15 cellular contexts compared by ENCODE assay signal in genomic region chr19:16649734-16650133, GRCh38. TPM values are rescaled to one million over a fixed set of nuclear protein-coding genes. Genes with fewer than 3 reads are reported as not detected.
DNase-seq lines count a peak whose midpoint lies in the region; ATAC-seq and TF ChIP-seq lines count a peak whose summit lies in the region.
"Had no signal": no experiment of that assay in that cellular context is flagged by ENCODE, and none has a peak within 500 bp of the region (broad histone marks: within the 10 kb centered on the region; RNA-seq: fewer than 3 reads in every experiment).

No MANE protein-coding gene starts in this region.

- peaks cover 50 to 98% (median 87%) of the 10 kb centered on the region in 11 experiments; a peak in 21 of 22 replicates for H4K20me1 ChIP-seq in BLaER1 treated with 17β-estradiol and CSF1 and Interleukin-3, amounts not matched to agents 10 nM and 100 nM

- H3K36me3 ChIP-seq in BLaER1 treated with 17β-estradiol and CSF1 and Interleukin-3, amounts not matched to agents 10 nM and 100 nM = peaks cover 88 to 100% (median 92%) of the 10 kb centered on the region in 11 experiments
- H3K36me3 ChIP-seq in right lobe of liver = peaks cover 0 to 62% (median 22%) of the 10 kb centered on the region in 4 donors

- no peaks in the 10 kb centered on the region for H3K27me3 ChIP-seq in BLaER1 treated with 17β-estradiol and CSF1 and Interleukin-3, amounts not matched to agents 10 nM and 100 nM
- H3K27me3 ChIP-seq in right lobe of liver = no peaks in the 10 kb centered on the region
- H3K27me3 ChIP-seq: SJSA1 had no signal

- no peak overlapping the region for H3K4me3 Mint-ChIP-seq in MCF 10A (ENCODE audit: unreplicated experiment)
- H3K4me3 Mint-ChIP-seq: HFFc6; stimulated activated naive CD8-positive, alpha-beta T cell treated with anti-CD3 and anti-CD28 coated beads, Interleukin-15, Interleukin-2, amounts not matched to agents 100 ng/mL and 50 ng/mL, for 24 hours had no signal

- no peaks in the 10 kb centered on the region for H3K9me3 Mint-ChIP-seq in MCF 10A (ENCODE audit: unreplicated experiment)
- H3K9me3 Mint-ChIP-seq: HFFc6; stimulated activated naive CD8-positive, alpha-beta T cell treated with anti-CD3 and anti-CD28 coated beads, Interleukin-15, Interleukin-2, amounts not matched to agents 100 ng/mL and 50 ng/mL, for 24 hours had no signal

- H3K27ac ChIP-seq in BLaER1 treated with 17β-estradiol and CSF1 and Interleukin-3, amounts not matched to agents 10 nM and 100 nM = peak overlapping the region in 6 of 11 experiments; percentile 30 to 58 (median 42); a peak in 10 of 22 replicates
- no peak overlapping the region for H3K27ac ChIP-seq in right lobe of liver
- H3K27ac ChIP-seq: coronary artery, SJSA1 had no signal

- no peaks in the 10 kb centered on the region for H3K27me3 Mint-ChIP-seq in MCF 10A (ENCODE audit: insufficient read depth, unreplicated experiment)
- H3K27me3 Mint-ChIP-seq: stimulated activated naive CD8-positive, alpha-beta T cell treated with anti-CD3 and anti-CD28 coated beads, Interleukin-15, Interleukin-2, amounts not matched to agents 100 ng/mL and 50 ng/mL, for 24 hours had no signal

- H3K4me2 ChIP-seq in BLaER1 treated with 17β-estradiol and CSF1 and Interleukin-3, amounts not matched to agents 10 nM and 100 nM = peak overlapping the region in 10 of 11 experiments; percentile 32 to 63 (median 56); a peak in 19 of 22 replicates

- no TSS peak for BruUV-seq in MCF 10A (replicated peaks; lab: Mats Ljungman, UMichigan)

- peaks cover 21 to 30% (median 26%) of the 10 kb centered on the region in 10 experiments for H3K4me1 ChIP-seq in BLaER1 treated with 17β-estradiol and CSF1 and Interleukin-3, amounts not matched to agents 10 nM and 100 nM
- peaks cover 0 to 12% (median 0%) of the 10 kb centered on the region in 4 donors for H3K4me1 ChIP-seq in right lobe of liver
- H3K4me1 ChIP-seq: SJSA1 had no signal

- no peaks in the 10 kb centered on the region for H3K9me3 ChIP-seq in BLaER1 treated with 17β-estradiol and CSF1 and Interleukin-3, amounts not matched to agents 10 nM and 100 nM (replicated peaks in 1 of 11)
- no peaks in the 10 kb centered on the region for H3K9me3 ChIP-seq in right lobe of liver
- H3K9me3 ChIP-seq: SJSA1 had no signal

- intact Hi-C loops in right lobe of liver (cut with DNase I) = no loop called here
- intact Hi-C loops in MCF 10A (cut with micrococcal nuclease) = no loop called here

- WGBS in right lobe of liver (ENCODE audit: insufficient coverage, low coverage, low lambda C conversion rate, missing lambda C conversion rate) = 61% methylated on average over 9 of the region's 9 CpGs

- H3K4me3 ChIP-seq in BLaER1 treated with 17β-estradiol and CSF1 and Interleukin-3, amounts not matched to agents 10 nM and 100 nM = no peak overlapping the region
- no peak overlapping the region for H3K4me3 ChIP-seq in right lobe of liver
- H3K4me3 ChIP-seq: coronary artery, SJSA1 had no signal

- no peaks in the 10 kb centered on the region for H3K4me1 Mint-ChIP-seq in MCF 10A (ENCODE audit: insufficient read depth, unreplicated experiment)

- DNase-seq in HK-2 (ENCODE audit: unreplicated experiment) (peak; percentile 6), dermis blood vessel endothelial cell (peak; percentile 70), right lobe of liver (peak in 1 of 3 donors; percentile 58), SHP77 (lab: John Stamatoyannopoulos, UW) (no peak), NCI-H82 (lab: John Stamatoyannopoulos, UW) (no peak), MCF 10A (ENCODE audit: unreplicated experiment) (no peak)
- DNase-seq: C1 segment of cervical spinal cord, HFFc6, islet precursor cell, NCI-H774 had no signal

- POLR2A ChIA-PET in MCF 10A (lab: Yijun Ruan, JAX) = interaction anchor here (0.9 to 1.1 kb wide), 2 partner anchors 11 to 59 kb away, joined by 3 to 5 read pairs; partner anchors contain the start of gene TMEM38A

- H3K36me3 Mint-ChIP-seq in MCF 10A (ENCODE audit: insufficient read depth, unreplicated experiment) = peaks cover 92% of the 10 kb centered on the region

- CTCF ChIA-PET in MCF 10A (lab: Yijun Ruan, JAX) = no interaction called here

- H3K9ac ChIP-seq in BLaER1 treated with 17β-estradiol and CSF1 and Interleukin-3, amounts not matched to agents 10 nM and 100 nM = peak overlapping the region in 3 of 11 experiments; percentile 0 to 46 (median 11); a peak in 2 of 22 replicates

- ATAC-seq in right lobe of liver = peak; percentile 26 to 67 (median 56)
- no peak for ATAC-seq in GM21529 (IDR thresholded peaks at IDR 0.05; ENCODE audit: unreplicated experiment)

- TF ChIP-seq CTCF in right lobe of liver (IDR thresholded peaks at IDR 0.05) (no peak), MCF 10A (IDR thresholded peaks at IDR 0.05; ENCODE audit: unreplicated experiment) (no peak)

- no peak overlapping the region for H3K27ac Mint-ChIP-seq in MCF 10A (ENCODE audit: low read depth, unreplicated experiment)
- H3K27ac Mint-ChIP-seq: HFFc6 had no signal

- TF ChIP-seq POLR2A in right lobe of liver (IDR thresholded peaks at IDR 0.05) = no peak

RNA-seq across cellular contexts. Expression of gene SMIM7, which starts 10.2 kb away (rescaled TPM):
- total RNA-seq in dermis blood vessel endothelial cell (58.0 and 108 TPM in 2 replicates), right lobe of liver (10 to 100 TPM; 34.7 to 76.5 (median 41.2) TPM), MCF 10A (2022) (69.3 and 81.8 TPM in 2 replicates)

RNA-seq across cellular contexts. Expression of gene TMEM38A, which starts 11.2 kb away (rescaled TPM):
- total RNA-seq in dermis blood vessel endothelial cell (2.0 and 2.7 TPM in 2 replicates), right lobe of liver (1 to 10 TPM; 2.7 to 8.3 (median 5.3) TPM), MCF 10A (2022) (2.1 and 4.5 TPM in 2 replicates)

RNA-seq across cellular contexts. Expression of gene MED26, which starts 21.7 kb away (rescaled TPM):
- 5.3 and 5.4 TPM in 2 replicates for total RNA-seq in dermis blood vessel endothelial cell
- 1 to 10 TPM; 3.4 to 5.4 (median 4.4) TPM for total RNA-seq in right lobe of liver
- 11.1 and 12.9 TPM in 2 replicates for total RNA-seq in MCF 10A (2022)

Comparison
In these comparisons a context has a peak if more than half of its experiments do, and no peak if none do; other contexts are left out.
1. H3K27ac ChIP-seq: peak in BLaER1 treated with 17β-estradiol and CSF1 and Interleukin-3, amounts not matched to agents 10 nM and 100 nM (6 of 11); none in right lobe of liver (0 of 3).
2. DNase-seq: peak in HK-2 (single experiment) and dermis blood vessel endothelial cell (single experiment); none in SHP77 (0 of 2), NCI-H82 (single experiment) and MCF 10A (single experiment).